In the genomic region with DNA sequence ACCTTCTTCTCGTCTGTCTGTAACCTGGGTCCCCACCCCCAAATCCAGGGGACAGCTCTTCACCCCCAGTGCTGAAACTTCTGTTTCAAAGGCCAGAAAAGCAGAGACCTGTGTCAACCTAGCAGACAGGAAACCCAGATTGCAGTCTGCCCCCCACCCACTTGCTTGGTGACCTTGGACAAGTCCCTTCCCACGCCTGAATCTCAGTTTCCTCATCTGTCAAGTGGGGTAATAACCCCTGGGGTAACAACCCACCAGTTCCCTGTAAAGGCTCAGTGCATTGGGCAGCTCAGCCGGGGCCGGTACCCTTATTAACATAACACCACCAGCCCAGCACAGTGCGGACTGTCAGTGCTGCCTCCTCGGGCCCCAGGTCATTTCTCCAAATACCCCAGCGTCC, we compare ENCODE assay signal across 24 cellular contexts. TPM values are rescaled to one million over a fixed set of nuclear protein-coding genes. Genes with fewer than 3 reads are reported as not detected.
DNase-seq lines count a peak whose midpoint lies in the region; ATAC-seq and TF ChIP-seq lines count a peak whose summit lies in the region.
"Had no signal": no experiment of that assay in that cellular context is flagged by ENCODE, and none has a peak within 500 bp of the region (broad histone marks: within the 10 kb centered on the region; RNA-seq: fewer than 3 reads in every experiment).

No MANE protein-coding gene starts in this region.

- no peaks in the 10 kb centered on the region for H3K36me3 ChIP-seq in GM23248 (ENCODE audit: low read depth)
- no peaks in the 10 kb centered on the region for H3K36me3 ChIP-seq in neuronal stem cell (replicated peaks in 1 of 2; ENCODE audit: control insufficient read depth in 2 of 2, insufficient read depth in 2 of 2, low read length in 2 of 2)
- H3K36me3 ChIP-seq: Peyer's patch, stomach, tibial artery had no signal

- TF ChIP-seq CTCF in endothelial cell (IDR thresholded peaks at IDR 0.05; ENCODE audit: unreplicated experiment): no peak
- TF ChIP-seq CTCF in activated CD8-positive, alpha-beta T cell treated with anti-CD3 and anti-CD28 coated beads for 36 hours (IDR thresholded peaks at IDR 0.05): no peak

- no peaks in the 10 kb centered on the region for H3K79me2 ChIP-seq in GM23248 (ENCODE audit: insufficient read depth)

- POLR2A ChIA-PET in activated CD8-positive, alpha-beta T cell treated with anti-CD3 and anti-CD28 coated beads for 36 hours (lab: Charles Lee): interaction anchor here (0.6 to 1.2 kb wide), 2 partner anchors 13 kb away, joined by 3 read pairs; no protein-coding TSS in a partner anchor

- peaks cover 20% of the 10 kb centered on the region for H3K27me3 Mint-ChIP-seq in endothelial cell (ENCODE audit: unreplicated experiment)
- H3K27me3 Mint-ChIP-seq in activated CD8-positive, alpha-beta T cell treated with anti-CD3 and anti-CD28 coated beads for 36 hours: peaks cover 21% of the 10 kb centered on the region

- H2BK15ac ChIP-seq in neuronal stem cell (ENCODE audit: low read length): no peak overlapping the region

- no peak for ATAC-seq in activated CD8-positive, alpha-beta T cell treated with anti-CD3 and anti-CD28 coated beads for 36 hours
- ATAC-seq: activated CD8-positive, alpha-beta memory T cell treated with anti-CD3 and anti-CD28 coated beads, Interleukin-2, amount 10 ng/mL, durations not matched to agents 7 days and 5 days; left cardiac atrium had no signal

- no peak overlapping the region for H3K27ac ChIP-seq in GM23248
- H3K27ac ChIP-seq in neuronal stem cell (replicated peaks; ENCODE audit: low read length): no peak overlapping the region
- H3K27ac ChIP-seq: Peyer's patch, stomach, tibial artery had no signal

- H2BK5ac ChIP-seq in neuronal stem cell (ENCODE audit: low read length): peak overlapping the region; percentile 22

- H3K4me3 Mint-ChIP-seq in endothelial cell (ENCODE audit: unreplicated experiment): peak overlapping the region; percentile 37
- H3K4me3 Mint-ChIP-seq in activated CD8-positive, alpha-beta T cell treated with anti-CD3 and anti-CD28 coated beads for 36 hours: no peak overlapping the region
- H3K4me3 Mint-ChIP-seq: activated CD8-positive, alpha-beta memory T cell treated with anti-CD3 and anti-CD28 coated beads, Interleukin-2, amount 10 ng/mL, durations not matched to agents 7 days and 5 days had no signal

- H3K9me3 ChIP-seq in GM23248 (ENCODE audit: low read depth): no peaks in the 10 kb centered on the region
- no peaks in the 10 kb centered on the region for H3K9me3 ChIP-seq in neuronal stem cell (replicated peaks in 1 of 2; ENCODE audit: control insufficient read depth in 2 of 2, insufficient read depth in 1 of 2, low read depth in 1 of 2, low read length in 2 of 2)
- H3K9me3 ChIP-seq: Peyer's patch, stomach, tibial artery had no signal

- in situ Hi-C loops in GM23248 (cut with MboI): no loop called here

- WGBS in GM23248 (ENCODE audit: low coverage in 1 of 2, low lambda C conversion rate in 2 of 2, missing lambda C conversion rate in 2 of 2), 2 experiments: 88 to 90% methylated on average over 7 of the region's 7 CpGs
- WGBS in neuronal stem cell (ENCODE audit: extremely low coverage in 2 of 2, insufficient read length in 2 of 2, insufficient replicate concordance in 1 of 2), 2 donors: no CpG with 5 or more reads among the region's 7 CpGs

- DNase-seq in GM23248 (no peak), NCI-H226 (peak; percentile 1), endothelial cell (ENCODE audit: low spot score) (no peak), neuronal stem cell (ENCODE audit: low spot score) (no peak), kidney glomerular epithelial cell (lab: John Stamatoyannopoulos, UW) (no peak), glomerular visceral epithelial cell (ENCODE audit: extremely low spot score) (no peak)
- no peak for DNase-seq in activated CD8-positive, alpha-beta T cell treated with anti-CD3 and anti-CD28 coated beads for 36 hours
- DNase-seq: activated CD4-positive, alpha-beta T cell treated with anti-CD3 and anti-CD28 coated beads for 4 hours; activated CD8-positive, alpha-beta memory T cell treated with anti-CD3 and anti-CD28 coated beads, Interleukin-2, amount 10 ng/mL, durations not matched to agents 7 days and 5 days; activated naive CD4-positive, alpha-beta T cell treated with anti-CD3 and anti-CD28 coated beads, Interleukin-2, amount 50 U/mL, for 16 hours; activated T-cell treated with anti-CD3 and anti-CD28 coated beads, Interleukin-2, amount 50 U/mL, for 72 hours; aorta; DMS53; Kasumi-1; left cardiac atrium; mesendoderm; naive B cell; NCI-H1694 treated with DMSO at 0.1 percent for 48 hours; NCI-H2171; Peyer's patch; SIG-M5; stomach; tibial artery had no signal

- H3K4me3 ChIP-seq in GM23248 (peak overlapping the region; percentile 66; the same call in 1 of the 2 replicates), neuronal stem cell (ENCODE audit: low read length in 2 of 2) (peak overlapping the region in 1 of 2 donors; percentile 54)
- H3K4me3 ChIP-seq: Peyer's patch, stomach, tibial artery had no signal

- H3K9ac ChIP-seq in GM23248: no peak overlapping the region; the same call in 1 of the 2 replicates
- H3K9ac ChIP-seq in neuronal stem cell (ENCODE audit: low read depth, low read length, poor library complexity): peak overlapping the region; percentile 71

- no peak overlapping the region for H4K8ac ChIP-seq in neuronal stem cell (ENCODE audit: low read depth, low read length)

- H3K79me1 ChIP-seq in neuronal stem cell (ENCODE audit: low read depth, low read length): peaks cover 5% of the 10 kb centered on the region

- CTCF ChIA-PET in activated CD8-positive, alpha-beta T cell treated with anti-CD3 and anti-CD28 coated beads for 36 hours (lab: Charles Lee): no interaction called here

- H2BK12ac ChIP-seq in neuronal stem cell (ENCODE audit: low read length): no peak overlapping the region

- no peaks in the 10 kb centered on the region for H3K9me3 Mint-ChIP-seq in endothelial cell (ENCODE audit: unreplicated experiment)
- no peaks in the 10 kb centered on the region for H3K9me3 Mint-ChIP-seq in activated CD8-positive, alpha-beta T cell treated with anti-CD3 and anti-CD28 coated beads for 36 hours
- H3K9me3 Mint-ChIP-seq: activated T-cell treated with anti-CD3 and anti-CD28 coated beads, Interleukin-2, amount 50 U/mL, for 72 hours; central memory CD8-positive, alpha-beta T cell had no signal

- no peak overlapping the region for H2AFZ ChIP-seq in GM23248
- no peak overlapping the region for H2AFZ ChIP-seq in neuronal stem cell (ENCODE audit: low read length)

- H3K36me3 Mint-ChIP-seq in endothelial cell (ENCODE audit: low read depth, unreplicated experiment): peaks cover 5% of the 10 kb centered on the region
- no peaks in the 10 kb centered on the region for H3K36me3 Mint-ChIP-seq in activated CD8-positive, alpha-beta T cell treated with anti-CD3 and anti-CD28 coated beads for 36 hours (ENCODE audit: low read depth)
- H3K36me3 Mint-ChIP-seq: activated CD8-positive, alpha-beta memory T cell treated with anti-CD3 and anti-CD28 coated beads, Interleukin-2, amount 10 ng/mL, durations not matched to agents 7 days and 5 days had no signal

- H3K9me2 ChIP-seq in GM23248 (ENCODE audit: insufficient read depth): no peaks in the 10 kb centered on the region

- no peak overlapping the region for H3K27ac Mint-ChIP-seq in endothelial cell (ENCODE audit: unreplicated experiment)
- H3K27ac Mint-ChIP-seq in activated CD8-positive, alpha-beta T cell treated with anti-CD3 and anti-CD28 coated beads for 36 hours: no peak overlapping the region
- H3K27ac Mint-ChIP-seq: activated CD8-positive, alpha-beta memory T cell treated with anti-CD3 and anti-CD28 coated beads, Interleukin-2, amount 10 ng/mL, durations not matched to agents 7 days and 5 days; activated T-cell treated with anti-CD3 and anti-CD28 coated beads, Interleukin-2, amount 50 U/mL, for 72 hours had no signal

- peak overlapping the region; percentile 35 for H3K23ac ChIP-seq in neuronal stem cell (ENCODE audit: low read depth, low read length, poor library complexity)

- no peak overlapping the region for H3K18ac ChIP-seq in neuronal stem cell (ENCODE audit: low read length)

- H3K14ac ChIP-seq in neuronal stem cell (ENCODE audit: low read length): peak overlapping the region; percentile 3

- H2AK5ac ChIP-seq in neuronal stem cell (ENCODE audit: low read depth, low read length): peak overlapping the region; percentile 31

- H4K20me1 ChIP-seq in GM23248 (ENCODE audit: insufficient read depth): no peaks in the 10 kb centered on the region

- H3K4me2 ChIP-seq in GM23248 (ENCODE audit: unreplicated experiment): peak overlapping the region; percentile 54
- H3K4me2 ChIP-seq in neuronal stem cell (ENCODE audit: insufficient read depth, low read length, poor library complexity, severe bottlenecking): no peak overlapping the region

- H3K4me1 Mint-ChIP-seq in endothelial cell (ENCODE audit: unreplicated experiment): peaks cover 4% of the 10 kb centered on the region
- peaks cover 13% of the 10 kb centered on the region for H3K4me1 Mint-ChIP-seq in activated CD8-positive, alpha-beta T cell treated with anti-CD3 and anti-CD28 coated beads for 36 hours (ENCODE audit: low read depth)

- no peak overlapping the region for H2BK120ac ChIP-seq in neuronal stem cell (ENCODE audit: low read depth, low read length)

- no peak overlapping the region for H3K4ac ChIP-seq in neuronal stem cell (ENCODE audit: low read length)

- H3F3A ChIP-seq in GM23248 (ENCODE audit: insufficient read depth): 0 out of 2 replicates have a peak, but pooled peaks cover 5% of the 10 kb centered on the region

- H3K27me3 ChIP-seq in GM23248 (replicated peaks; ENCODE audit: insufficient read depth): no peaks in the 10 kb centered on the region
- H3K27me3 ChIP-seq in neuronal stem cell (ENCODE audit: control insufficient read depth in 3 of 3, insufficient read depth in 3 of 3, low read depth in 1 of 3, low read length in 3 of 3): peaks cover 0 to 3% (median 0%) of the 10 kb centered on the region in 3 experiments

- intact Hi-C loops in activated CD8-positive, alpha-beta T cell treated with anti-CD3 and anti-CD28 coated beads for 36 hours (cut with micrococcal nuclease): no loop called here

- H4K91ac ChIP-seq in neuronal stem cell (ENCODE audit: low read depth, low read length, poor library complexity): no peak overlapping the region

- H3K4me1 ChIP-seq in GM23248 (ENCODE audit: insufficient read depth) (peaks cover 17% of the 10 kb centered on the region), neuronal stem cell (ENCODE audit: control insufficient read depth in 2 of 2, insufficient read depth in 1 of 2, low read depth in 1 of 2, low read length in 2 of 2) (peaks cover 13 to 18% of the 10 kb centered on the region in 2 donors)

RNA-seq across cellular contexts. Expression of a gene that starts 1.3 kb away (rescaled TPM):
- 2.0 and 2.3 TPM in 2 replicates for total RNA-seq in GM23248 (2014; rRNA removed; shearing (Covaris generic))
- 0.23 and 0.46 TPM in 2 replicates for polyA plus RNA-seq in GM23248 (2016; fragmentation: Nextera tagmentation; extraction: Ambion mirVana)
- total RNA-seq in endothelial cell (ENCODE audit: unreplicated experiment): 5.5 TPM
- polyA plus RNA-seq in neuronal stem cell (2013, experiment 1 of 2): 11.9 TPM
- 10.7 TPM for polyA plus RNA-seq in neuronal stem cell (2013, experiment 2 of 2)
- total RNA-seq in activated CD8-positive, alpha-beta T cell treated with anti-CD3 and anti-CD28 coated beads for 36 hours: 1 to 10 TPM; 1.1 to 1.8 TPM

RNA-seq across cellular contexts. Expression of a gene that starts 24.1 kb away (rescaled TPM):
- 69.7 and 73.2 TPM in 2 replicates for total RNA-seq in GM23248 (2014; rRNA removed; shearing (Covaris generic))
- polyA plus RNA-seq in GM23248 (2016; fragmentation: Nextera tagmentation; extraction: Ambion mirVana): 40.2 and 40.9 TPM in 2 replicates
- total RNA-seq in endothelial cell (ENCODE audit: unreplicated experiment): 5.3 TPM
- 0.73 TPM for polyA plus RNA-seq in neuronal stem cell (2013, experiment 1 of 2)
- 0.64 TPM for polyA plus RNA-seq in neuronal stem cell (2013, experiment 2 of 2)
- total RNA-seq in activated CD8-positive, alpha-beta T cell treated with anti-CD3 and anti-CD28 coated beads for 36 hours: 1 to 10 TPM in 1 of 2 experiments, under 1 TPM in 1; 0.45 to 1.3 TPM

RNA-seq across cellular contexts. Expression of a gene that starts 24.2 kb away (rescaled TPM):
- total RNA-seq in GM23248 (2014; rRNA removed; shearing (Covaris generic)): 24.9 and 25.8 TPM in 2 replicates
- 49.3 and 52.1 TPM in 2 replicates for polyA plus RNA-seq in GM23248 (2016; fragmentation: Nextera tagmentation; extraction: Ambion mirVana)
- 74.2 TPM for total RNA-seq in endothelial cell (ENCODE audit: unreplicated experiment)
- 28.2 TPM for polyA plus RNA-seq in neuronal stem cell (2013, experiment 1 of 2)
- 26.9 TPM for polyA plus RNA-seq in neuronal stem cell (2013, experiment 2 of 2)
- total RNA-seq in activated CD8-positive, alpha-beta T cell treated with anti-CD3 and anti-CD28 coated beads for 36 hours: 10 to 100 TPM; 25.2 to 27.7 TPM

RNA-seq across cellular contexts. Expression of a gene that starts 51.6 kb away (rescaled TPM):
- total RNA-seq in GM23248 (2014; rRNA removed; shearing (Covaris generic)): 2.0 and 2.3 TPM in 2 replicates
- polyA plus RNA-seq in GM23248 (2016; fragmentation: Nextera tagmentation; extraction: Ambion mirVana): 4.0 and 5.9 TPM in 2 replicates
- 23.4 TPM for total RNA-seq in endothelial cell (ENCODE audit: unreplicated experiment)
- polyA plus RNA-seq in neuronal stem cell (2013, experiment 1 of 2): 16.0 TPM
- polyA plus RNA-seq in neuronal stem cell (2013, experiment 2 of 2): 15.3 TPM
- 10 to 100 TPM; 18.0 to 19.2 TPM for total RNA-seq in activated CD8-positive, alpha-beta T cell treated with anti-CD3 and anti-CD28 coated beads for 36 hours

Comparison
In these comparisons a context has a peak if more than half of its experiments do, and no peak if none do; other contexts are left out.
1. RNA of a gene that starts 24.1 kb away (total RNA-seq): 69.7 to 73.2 TPM in GM23248; 5.3 TPM in endothelial cell (single experiment) and 0.45 to 1.3 TPM in activated CD8-positive, alpha-beta T cell treated with anti-CD3 and anti-CD28 coated beads for 36 hours; every median in the first group is over 10 times any median in the second.